In genomic region chr5:158421329-158421728, GRCh38 we compare ENCODE assay signal across 30 cellular contexts.
"Had no signal": no experiment of that assay in that cellular context is flagged by ENCODE, and none has a peak within 500 bp of the region (broad histone marks: within the 10 kb centered on the region; RNA-seq: fewer than 3 reads in every experiment).

No MANE protein-coding gene starts in this region.

- H3K9me3 ChIP-seq: esophagus muscularis mucosa, heart right ventricle, left lung, mucosa of descending colon, ovary, uterus had no signal

- H3K36me3 ChIP-seq: esophagus muscularis mucosa, heart right ventricle, left lung, ovary, uterus had no signal

- H3K27ac Mint-ChIP-seq: activated CD4-positive, alpha-beta T cell treated with anti-CD3 and anti-CD28 coated beads for 36 hours; activated CD8-positive, alpha-beta memory T cell treated with anti-CD3 and anti-CD28 coated beads, Interleukin-2, amount 10 ng/mL, durations not matched to agents 7 days and 5 days; activated CD8-positive, alpha-beta T cell treated with anti-CD3 and anti-CD28 coated beads, Interleukin-2, amount 10 ng/mL, durations not matched to agents 7 days and 5 days; activated naive CD8-positive, alpha-beta T cell; activated T-cell treated with anti-CD3 and anti-CD28 coated beads, Interleukin-2, amount 50 U/mL, for 72 hours; dendritic cell treated with granulocyte-macrophage colony-stimulating factor and Interleukin-4, amounts not matched to agents 40 ng/mL and 50 ng/mL, for 4 days; progenitor cell of endocrine pancreas had no signal

- H3K27me3 ChIP-seq: esophagus muscularis mucosa, foreskin keratinocyte, heart right ventricle, left lung, ovary, uterus had no signal

- H3K4me3 Mint-ChIP-seq: activated CD4-positive, alpha-beta T cell treated with anti-CD3 and anti-CD28 coated beads for 36 hours; activated CD8-positive, alpha-beta memory T cell treated with anti-CD3 and anti-CD28 coated beads, Interleukin-2, amount 10 ng/mL, durations not matched to agents 7 days and 5 days; activated CD8-positive, alpha-beta T cell treated with anti-CD3 and anti-CD28 coated beads, Interleukin-2, amount 10 ng/mL, durations not matched to agents 7 days and 5 days; activated naive CD8-positive, alpha-beta T cell; activated T-cell treated with anti-CD3 and anti-CD28 coated beads, Interleukin-2, amount 50 U/mL, for 72 hours; central memory CD8-positive, alpha-beta T cell; dendritic cell treated with granulocyte-macrophage colony-stimulating factor and Interleukin-4, amounts not matched to agents 40 ng/mL and 50 ng/mL, for 4 days; nephron had no signal

- H3K9me3 Mint-ChIP-seq: dendritic cell treated with granulocyte-macrophage colony-stimulating factor and Interleukin-4, amounts not matched to agents 40 ng/mL and 50 ng/mL, for 4 days had no signal

- H3K4me1 Mint-ChIP-seq: activated CD4-positive, alpha-beta T cell treated with anti-CD3 and anti-CD28 coated beads for 36 hours; activated CD8-positive, alpha-beta memory T cell treated with anti-CD3 and anti-CD28 coated beads, Interleukin-2, amount 10 ng/mL, durations not matched to agents 7 days and 5 days; central memory CD8-positive, alpha-beta T cell had no signal

- ATAC-seq: activated CD4-positive, alpha-beta T cell treated with anti-CD3 and anti-CD28 coated beads for 36 hours; activated CD8-positive, alpha-beta memory T cell treated with anti-CD3 and anti-CD28 coated beads, Interleukin-2, amount 10 ng/mL, durations not matched to agents 7 days and 5 days; activated CD8-positive, alpha-beta T cell treated with anti-CD3 and anti-CD28 coated beads, Interleukin-2, amount 10 ng/mL, durations not matched to agents 7 days and 5 days; activated T-cell treated with anti-CD3 and anti-CD28 coated beads, Interleukin-2, amount 50 U/mL, for 72 hours; foreskin keratinocyte; heart right ventricle; left lung; mucosa of descending colon had no signal

- H3K4me3 ChIP-seq: esophagus muscularis mucosa, heart right ventricle, left lung, lung, mucosa of descending colon, ovary, smooth muscle cell, uterus had no signal

- DNase-seq: activated CD4-positive, alpha-beta T cell treated with anti-CD3 and anti-CD28 coated beads for 36 hours; activated CD4-positive, CD25-positive, alpha-beta regulatory T cell; activated CD8-positive, alpha-beta memory T cell treated with anti-CD3 and anti-CD28 coated beads, Interleukin-2, amount 10 ng/mL, durations not matched to agents 7 days and 5 days; activated CD8-positive, alpha-beta T cell treated with anti-CD3 and anti-CD28 coated beads, Interleukin-2, amount 10 ng/mL, durations not matched to agents 7 days and 5 days; activated naive CD4-positive, alpha-beta T cell treated with Interleukin-2 at 50 U/mL for 16 hours; activated T-cell treated with anti-CD3 and anti-CD28 coated beads for 4 hours; activated T-cell treated with anti-CD3 and anti-CD28 coated beads, Interleukin-2, amount 50 U/mL, for 72 hours; anterior cingulate cortex; effector CD4-positive, alpha-beta T cell; foreskin keratinocyte; heart right ventricle; kidney glomerular epithelial cell; left lung; mucosa of descending colon; ovary; stimulated activated CD4-positive, alpha-beta T cell treated with anti-CD3 and anti-CD28 coated beads, Interleukin-1b, Interleukin-23, amount 100 ng/mL, for 48 hours; stimulated activated CD4-positive, alpha-beta T cell treated with anti-CD3 and anti-CD28 coated beads, Interleukin-4, amount 100 ng/mL, for 4 hours; stimulated activated CD8-positive, alpha-beta memory T cell treated with anti-CD3 and anti-CD28 coated beads, Interleukin-4, amount 100 ng/mL, for 48 hours; stimulated activated naive CD4-positive, alpha-beta T cell; T-helper 2 cell; trophoblast cell; uterus had no signal

- H3K36me3 Mint-ChIP-seq: activated CD8-positive, alpha-beta memory T cell treated with anti-CD3 and anti-CD28 coated beads, Interleukin-2, amount 10 ng/mL, durations not matched to agents 7 days and 5 days; activated naive CD8-positive, alpha-beta T cell had no signal

- H3K4me2 ChIP-seq: smooth muscle cell had no signal

- H3K4me1 ChIP-seq: foreskin keratinocyte, left lung, uterus had no signal

- H3K27me3 Mint-ChIP-seq: activated CD4-positive, alpha-beta T cell treated with anti-CD3 and anti-CD28 coated beads for 36 hours; activated CD8-positive, alpha-beta memory T cell treated with anti-CD3 and anti-CD28 coated beads, Interleukin-2, amount 10 ng/mL, durations not matched to agents 7 days and 5 days; activated naive CD8-positive, alpha-beta T cell; dendritic cell treated with granulocyte-macrophage colony-stimulating factor and Interleukin-4, amounts not matched to agents 40 ng/mL and 50 ng/mL, for 4 days; progenitor cell of endocrine pancreas had no signal

- H3K27ac ChIP-seq: esophagus muscularis mucosa, foreskin keratinocyte, left lung, ovary, uterus had no signal
